Comparison of ENCODE assay signal across 8 cellular contexts in genomic region chr17:74211929-74212261, GRCh38. TPM values are rescaled to one million over a fixed set of nuclear protein-coding genes. Genes with fewer than 3 reads are reported as not detected.
DNase-seq lines count a peak whose midpoint lies in the region; ATAC-seq and TF ChIP-seq lines count a peak whose summit lies in the region.

No MANE protein-coding gene starts in this region.

- CTCF ChIA-PET in AG04450 (lab: Charles Lee) (interaction anchor here (1.4 to 1.5 kb wide), 2 partner anchors 85 to 245 kb away, joined by 4 to 5 read pairs; no protein-coding TSS in a partner anchor), IMR-90 (lab: Yijun Ruan, JAX) (no interaction called here)

- H4K5ac ChIP-seq in IMR-90 (ENCODE audit: low read depth, low read length): no peak overlapping the region

- H3K9ac ChIP-seq in IMR-90 (ENCODE audit: low read depth, low read length) (peak overlapping the region; percentile 63), mucosa of stomach (ENCODE audit: low read length) (peak overlapping the region; percentile 70)

- no peak overlapping the region for H2BK120ac ChIP-seq in IMR-90 (ENCODE audit: low read depth, low read length)

- intact Hi-C loops in IMR-90 (cut with micrococcal nuclease): no loop called here

- H2BK5ac ChIP-seq in IMR-90 (ENCODE audit: low read depth, low read length, poor library complexity, severe bottlenecking): no peak overlapping the region

- H3K36me3 ChIP-seq in IMR-90 (ENCODE audit: control insufficient read depth, insufficient read depth, low read length) (peaks cover 23% of the 10 kb centered on the region), mucosa of stomach (ENCODE audit: control insufficient read depth, insufficient read depth, low read length) (peaks cover 3% of the 10 kb centered on the region)

- H2BK20ac ChIP-seq in IMR-90 (ENCODE audit: low read depth, low read length): no peak overlapping the region

- H3K27me3 ChIP-seq in AG04450 (ENCODE audit: control insufficient read depth, insufficient read depth, low read length) (no peaks in the 10 kb centered on the region), IMR-90 (ENCODE audit: control insufficient read depth, insufficient read depth, low read length) (no peaks in the 10 kb centered on the region; the same call in 1 of the 2 replicates), mucosa of stomach (ENCODE audit: control insufficient read depth, insufficient read depth, low read length) (peaks cover 9% of the 10 kb centered on the region)

- peak overlapping the region; percentile 96 for H2AFZ ChIP-seq in IMR-90 (replicated peaks; ENCODE audit: low read length, poor library complexity)

- dilution Hi-C loops in IMR-90 (cut with HindIII; ENCODE audit: low sequenced_read_pairs, unreplicated experiment): no loop called here

- H3K4me2 ChIP-seq in IMR-90 (ENCODE audit: low read depth, low read length): peak overlapping the region; percentile 83

- H3K4me1 ChIP-seq in IMR-90 (ENCODE audit: control insufficient read depth, insufficient read depth, low read length): peaks cover 13% of the 10 kb centered on the region
- H3K4me1 ChIP-seq in mucosa of stomach (ENCODE audit: control insufficient read depth, insufficient read depth, low read length): peaks cover 20% of the 10 kb centered on the region

- no peak overlapping the region for H4K8ac ChIP-seq in IMR-90 (ENCODE audit: low read depth in 2 of 2, low read length in 2 of 2)

- in situ Hi-C loops in IMR-90 (cut with MboI; ENCODE audit: low sequenced_read_pairs): loop anchor here (25.0 kb wide), 1 partner anchor 650 kb away; the partner anchor contains the start of genes FDXR and GRIN2C

- H3K23ac ChIP-seq in IMR-90 (ENCODE audit: low read depth, low read length): peak overlapping the region; percentile 28; the same call in 1 of the 2 replicates

- H3K4ac ChIP-seq in IMR-90 (ENCODE audit: low read depth, low read length): no peak overlapping the region

- peaks cover 44% of the 10 kb centered on the region for H4K20me1 ChIP-seq in IMR-90 (ENCODE audit: insufficient read depth, low read length)

- H3K9me3 ChIP-seq in AG04450 (ENCODE audit: control insufficient read depth, insufficient read depth, low read length) (no peaks in the 10 kb centered on the region; the same call in 1 of the 2 replicates), IMR-90 (ENCODE audit: control insufficient read depth, insufficient read depth, low read length) (no peaks in the 10 kb centered on the region), mucosa of stomach (ENCODE audit: control insufficient read depth, low read length) (no peaks in the 10 kb centered on the region)

- POLR2A ChIA-PET in AG04450 (lab: Yijun Ruan, JAX): interaction anchor here (2.6 kb wide), 1 partner anchor 8 kb away, joined by 18 read pairs; the partner anchor contains the start of gene RPL38
- POLR2A ChIA-PET in IMR-90 (lab: Charles Lee; ENCODE audit: unreplicated experiment): interaction anchor here (0.7 kb wide), 1 partner anchor 24 kb away, joined by 3 read pairs; no protein-coding TSS in a partner anchor

- 0 out of 2 replicates have a peak overlapping the region, but pooled peaks have one; percentile 33 for H3K14ac ChIP-seq in IMR-90 (replicated peaks; ENCODE audit: low read depth, low read length)

- H2AK5ac ChIP-seq in IMR-90 (ENCODE audit: low read depth, low read length): no peak overlapping the region

- no peak for ATAC-seq in IMR-90 (ENCODE audit: low read depth)

- 48% methylated on average over 4 of the region's 12 CpGs; no CpG with 5 or more reads in 1 of the 2 experiments for WGBS in IMR-90 (ENCODE audit: extremely low coverage in 2 of 2, insufficient read length in 1 of 2), 2 experiments

- no peak for TF ChIP-seq CTCF in AG04450 (IDR thresholded peaks at IDR 0.05; ENCODE audit: low read depth, low read length)
- no peak for TF ChIP-seq CTCF in IMR-90 (conservative IDR thresholded peaks at IDR 0.05; ENCODE audit: low read depth, low read length)

- H2BK15ac ChIP-seq in IMR-90 (ENCODE audit: low read depth, low read length): no peak overlapping the region

- TF ChIP-seq RAD21 in IMR-90 (IDR thresholded peaks at IDR 0.05; ENCODE audit: low read length): no peak

- H3K56ac ChIP-seq in IMR-90 (ENCODE audit: extremely low read depth, insufficient read depth, low read length): no peak overlapping the region

- H2AK9ac ChIP-seq in IMR-90 (replicated peaks; ENCODE audit: low read depth, low read length, poor library complexity): no peak overlapping the region

- H3K4me3 ChIP-seq in AG04450 (ENCODE audit: low read depth, low read length) (peak overlapping the region; percentile 76), IMR-90 (ENCODE audit: insufficient read depth, low read depth, low read length) (peak overlapping the region; percentile 67), mucosa of stomach (ENCODE audit: low read length) (no peak overlapping the region)

- DNase-seq in AG04450 (ENCODE audit: low read depth, low spot score) (no peak), IMR-90 (no peak), caudate nucleus (lab: John Stamatoyannopoulos, UW) (peak in 5 of 61 donors; percentile 18 to 59 (median 26)), cortex of kidney (lab: John Stamatoyannopoulos, UW) (no peak), CD1c-positive myeloid dendritic cell (ENCODE audit: extremely low spot score) (no peak), SHP77 (lab: John Stamatoyannopoulos, UW) (no peak), GM19240 (ENCODE audit: insufficient read length, low spot score) (no peak)

- TF ChIP-seq POLR2A in IMR-90 (IDR thresholded peaks at IDR 0.05; ENCODE audit: low read depth, low read length): peak; percentile 38; the same call in 1 of the 2 replicates

- H3K27ac ChIP-seq in AG04450 (ENCODE audit: low read depth, low read length) (peak overlapping the region; percentile 21), IMR-90 (ENCODE audit: insufficient read depth, low read length) (no peak overlapping the region), caudate nucleus (ENCODE audit: low read depth, low read length) (peak overlapping the region; percentile 94)

- no peak overlapping the region for H4K91ac ChIP-seq in IMR-90 (ENCODE audit: insufficient read depth, low read depth, low read length)

- H3K18ac ChIP-seq in IMR-90 (ENCODE audit: low read depth, low read length): no peak overlapping the region

- H3K9me1 ChIP-seq in IMR-90 (ENCODE audit: insufficient read depth, low read length): no peaks in the 10 kb centered on the region

- BruUV-seq in IMR-90 (replicated peaks; lab: Mats Ljungman, UMichigan): no TSS peak

- peaks cover 15 to 30% of the 10 kb centered on the region in 2 experiments for H3K79me1 ChIP-seq in IMR-90 (ENCODE audit: low read depth in 1 of 2, low read length in 2 of 2)

TF ChIP-seq in IMR-90, 13 proteins besides CTCF, POLR2A, EP300 and RAD21:
- no peak for TF ChIP-seq MAFK (IDR thresholded peaks at IDR 0.05; ENCODE audit: low read depth, low read length)
- TF ChIP-seq CEBPB (IDR thresholded peaks at IDR 0.05; ENCODE audit: low read depth, low read length): no peak
- no peak for TF ChIP-seq RFX5 (IDR thresholded peaks at IDR 0.05; ENCODE audit: low read depth, low read length)
- no peak for TF ChIP-seq CHD1 (IDR thresholded peaks at IDR 0.05; ENCODE audit: low read depth, low read length)
- TF ChIP-seq ELK1 (IDR thresholded peaks at IDR 0.05; ENCODE audit: borderline replicate concordance, low read depth, low read length): no peak
- TF ChIP-seq SMC3 (IDR thresholded peaks at IDR 0.05; ENCODE audit: low read depth, low read length): no peak
- TF ChIP-seq BHLHE40 (IDR thresholded peaks at IDR 0.05; ENCODE audit: low read depth, low read length): no peak
- TF ChIP-seq MAZ (IDR thresholded peaks at IDR 0.05; ENCODE audit: borderline replicate concordance, low read depth, low read length): no peak
- no peak for TF ChIP-seq NFE2L2 (IDR thresholded peaks at IDR 0.05; ENCODE audit: low read depth, low read length)
- no peak for TF ChIP-seq RCOR1 (IDR thresholded peaks at IDR 0.05; ENCODE audit: insufficient replicate concordance, low read length)
- TF ChIP-seq FOS (IDR thresholded peaks at IDR 0.05; ENCODE audit: low read depth, low read length): no peak

RNA-seq across cellular contexts. Expression of gene TTYH2, which starts 1.5 kb away (rescaled TPM):
- polyA plus RNA-seq in AG04450 (2011; rRNA removed) (3.1 and 4.3 TPM in 2 replicates), IMR-90 (2012; rRNA removed) (5.7 and 6.8 TPM in 2 replicates)
- polyA minus RNA-seq in AG04450 (2011; rRNA and poly(A)+ RNA removed): 7.1 and 7.6 TPM in 2 replicates
- 2.3 and 4.2 TPM in 2 replicates for total RNA-seq in IMR-90 (2012; rRNA removed)
- 3.1 and 6.8 TPM in 2 replicates for polyA plus RNA-seq in IMR-90 (2012; cell fraction: cytosol; rRNA removed)
- 7.1 and 22.1 TPM in 2 replicates for polyA plus RNA-seq in IMR-90 (2012; cell fraction: nucleus; rRNA removed; ENCODE audit: low replicate concordance)

RNA-seq across cellular contexts. Expression of gene RPL38, which starts 8.4 kb away (rescaled TPM):
- 2,243 and 2,383 TPM in 2 replicates for polyA plus RNA-seq in AG04450 (2011; rRNA removed)
- 715 and 775 TPM in 2 replicates for polyA minus RNA-seq in AG04450 (2011; rRNA and poly(A)+ RNA removed)
- 111 and 296 TPM in 2 replicates for total RNA-seq in IMR-90 (2012; rRNA removed)
- 527 and 1,407 TPM in 2 replicates for polyA plus RNA-seq in IMR-90 (2012; rRNA removed)
- polyA plus RNA-seq in IMR-90 (2012; cell fraction: cytosol; rRNA removed): 155 and 223 TPM in 2 replicates
- polyA plus RNA-seq in IMR-90 (2012; cell fraction: nucleus; rRNA removed; ENCODE audit: low replicate concordance): 49.6 and 193 TPM in 2 replicates
